ENCODE assay signal across 20 cellular contexts in genomic region chr3:159831466-159831865, GRCh38. TPM values are rescaled to one million over a fixed set of nuclear protein-coding genes. Genes with fewer than 3 reads are reported as not detected.
A peak's percentile ranks its signal among the peaks of the same experiment; 100 is the strongest.
DNase-seq lines count a peak whose midpoint lies in the region; ATAC-seq and TF ChIP-seq lines count a peak whose summit lies in the region.
"Had no signal": no experiment of that assay in that cellular context is flagged by ENCODE, and none has a peak within 500 bp of the region (broad histone marks: within the 10 kb centered on the region; RNA-seq: fewer than 3 reads in every experiment).

No MANE protein-coding gene starts in this region.

- DNase-seq in NCI-H345 treated with DMSO at 0.1 percent for 48 hours (lab: John Stamatoyannopoulos, UW; ENCODE audit: unreplicated experiment): no peak
- DNase-seq in posterior cingulate gyrus: no peak
- DNase-seq in activated CD4-positive, alpha-beta T cell treated with anti-CD3 and anti-CD28 coated beads, Interleukin-2, amount 10 ng/mL, durations not matched to agents 24 days and 14 days: no peak
- DNase-seq in NCI-H187 (lab: John Stamatoyannopoulos, UW): no peak
- DNase-seq: activated CD4-positive, alpha-beta T cell treated with anti-CD3 and anti-CD28 coated beads, Interleukin-2, amount 50 U/mL, for 4 hours; anterior cingulate cortex; CD4-positive, alpha-beta T cell; heart left ventricle; mucosa of descending colon; NCI-H1930; NK-92 treated with Interleukin-12 subunit alpha and Interleukin-12 subunit beta, amount 100 ng/mL, for 24 hours; SHP77 treated with DMSO at 0.1 percent for 48 hours had no signal

- ATAC-seq in GM18907 (IDR thresholded peaks at IDR 0.05; ENCODE audit: unreplicated experiment) (peak; percentile 58), GM21723 (IDR thresholded peaks at IDR 0.05; ENCODE audit: unreplicated experiment) (peak; percentile 57), HG03095 (IDR thresholded peaks at IDR 0.05; ENCODE audit: unreplicated experiment) (peak; percentile 38)
- ATAC-seq: mucosa of descending colon had no signal

- H3K27ac ChIP-seq in OCI-LY3 (ENCODE audit: low read length): peak overlapping the region; percentile 87
- H3K27ac ChIP-seq: coronary artery, GM23248 had no signal

- peaks cover 57% of the 10 kb centered on the region for H3K4me1 ChIP-seq in OCI-LY3 (ENCODE audit: low read length)

- TF ChIP-seq CTCF in OCI-LY3 (IDR thresholded peaks at IDR 0.05; ENCODE audit: low read depth, low read length): no peak

- no peaks in the 10 kb centered on the region for H3K79me2 ChIP-seq in OCI-LY3 (ENCODE audit: low read length)

- H3K27ac Mint-ChIP-seq in activated CD4-positive, alpha-beta T cell treated with anti-CD3 and anti-CD28 coated beads, Interleukin-2, amount 10 ng/mL, durations not matched to agents 24 days and 14 days: no peak overlapping the region
- H3K27ac Mint-ChIP-seq: activated T-helper 2 cell treated with anti-CD3 and anti-CD28 coated beads, Interferon-gamma antibody, Interleukin-2, Interleukin-4, amounts not matched to agents 10 μg/mL and 5 μg/mL and 100 μg/mL, durations not matched to agents 14 hours and 24 hours and 36 hours; CD4-positive, alpha-beta T cell had no signal

- H2AFZ ChIP-seq in OCI-LY3 (ENCODE audit: low read depth, low read length): no peak overlapping the region
- H2AFZ ChIP-seq: GM23248 had no signal

- H3K27me3 Mint-ChIP-seq in activated CD4-positive, alpha-beta T cell treated with anti-CD3 and anti-CD28 coated beads, Interleukin-2, amount 10 ng/mL, durations not matched to agents 24 days and 14 days: peaks cover 5% of the 10 kb centered on the region

- peak overlapping the region; percentile 9; the same call in 1 of the 2 replicates for H3K9ac ChIP-seq in OCI-LY3 (ENCODE audit: low read length)
- H3K9ac ChIP-seq: GM23248 had no signal

- H4K20me1 ChIP-seq in OCI-LY3 (ENCODE audit: insufficient read depth, low read length): no peaks in the 10 kb centered on the region

- H3K4me2 ChIP-seq in OCI-LY3 (ENCODE audit: low read length): peak overlapping the region; percentile 86
- H3K4me2 ChIP-seq: smooth muscle cell had no signal

- H3K9me3 ChIP-seq in OCI-LY3 (ENCODE audit: insufficient read depth, low read length): no peaks in the 10 kb centered on the region
- H3K9me3 ChIP-seq: heart left ventricle, mucosa of descending colon had no signal

- intact Hi-C loops in posterior cingulate gyrus (cut with DNase I): no loop called here
- intact Hi-C loops in activated CD4-positive, alpha-beta T cell treated with anti-CD3 and anti-CD28 coated beads, Interleukin-2, amount 10 ng/mL, durations not matched to agents 24 days and 14 days (cut with micrococcal nuclease): no loop called here

- no peaks in the 10 kb centered on the region for H3K9me3 Mint-ChIP-seq in activated CD4-positive, alpha-beta T cell treated with anti-CD3 and anti-CD28 coated beads, Interleukin-2, amount 10 ng/mL, durations not matched to agents 24 days and 14 days
- H3K9me3 Mint-ChIP-seq: activated T-helper 2 cell treated with anti-CD3 and anti-CD28 coated beads, Interferon-gamma antibody, Interleukin-2, Interleukin-4, amounts not matched to agents 10 μg/mL and 5 μg/mL and 100 μg/mL, durations not matched to agents 14 hours and 24 hours and 36 hours; CD4-positive, alpha-beta T cell had no signal

- no peaks in the 10 kb centered on the region for H3K4me1 Mint-ChIP-seq in activated CD4-positive, alpha-beta T cell treated with anti-CD3 and anti-CD28 coated beads, Interleukin-2, amount 10 ng/mL, durations not matched to agents 24 days and 14 days

- H3K4me3 Mint-ChIP-seq in activated CD4-positive, alpha-beta T cell treated with anti-CD3 and anti-CD28 coated beads, Interleukin-2, amount 10 ng/mL, durations not matched to agents 24 days and 14 days: no peak overlapping the region
- H3K4me3 Mint-ChIP-seq: CD4-positive, alpha-beta T cell had no signal

- H3K27me3 ChIP-seq in OCI-LY3 (ENCODE audit: low read depth, low read length): no peaks in the 10 kb centered on the region
- H3K27me3 ChIP-seq: heart left ventricle had no signal

- no peaks in the 10 kb centered on the region for H3K36me3 ChIP-seq in OCI-LY3 (replicated peaks; ENCODE audit: low read depth, low read length)
- H3K36me3 ChIP-seq: heart left ventricle had no signal

- H3K36me3 Mint-ChIP-seq in activated CD4-positive, alpha-beta T cell treated with anti-CD3 and anti-CD28 coated beads, Interleukin-2, amount 10 ng/mL, durations not matched to agents 24 days and 14 days (ENCODE audit: low read depth): no peaks in the 10 kb centered on the region

- H3K4me3 ChIP-seq in OCI-LY3 (ENCODE audit: low read length): peak overlapping the region; percentile 58; the same call in 1 of the 2 replicates
- H3K4me3 ChIP-seq: coronary artery, GM23248, heart left ventricle, mucosa of descending colon, smooth muscle cell had no signal

RNA-seq across cellular contexts. Expression of gene SCHIP1, which starts 8.2 kb away (rescaled TPM):
- total RNA-seq in activated CD4-positive, alpha-beta T cell treated with anti-CD3 and anti-CD28 coated beads, Interleukin-2, amount 10 ng/mL, durations not matched to agents 24 days and 14 days: 0.05 TPM in 1 of 2 replicates, not detected in the other
- total RNA-seq: CD4-positive, alpha-beta T cell had no signal
